ENCODE assay signal across 30 cellular contexts in the genomic region with DNA sequence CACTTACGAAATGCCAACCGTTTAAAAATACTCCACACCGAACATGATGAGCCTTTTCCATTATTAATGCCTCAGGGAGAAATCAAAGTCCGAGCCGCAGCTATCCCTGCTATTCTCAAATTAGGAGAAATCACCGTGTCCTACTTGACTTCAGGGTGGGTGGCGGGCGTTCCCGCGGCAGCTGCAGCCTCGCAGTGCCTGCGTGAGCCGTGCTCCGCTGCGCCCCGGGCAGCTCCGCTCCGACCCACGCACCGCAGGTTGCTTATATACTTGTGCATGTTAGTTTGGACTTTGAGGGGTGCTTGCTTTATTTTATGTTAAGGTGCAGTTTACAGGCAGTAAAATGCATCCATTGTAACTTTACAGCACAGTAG. TPM values are rescaled to one million over a fixed set of nuclear protein-coding genes. Genes with fewer than 3 reads are reported as not detected.
DNase-seq lines count a peak whose midpoint lies in the region; TF ChIP-seq lines count a peak whose summit lies in the region.
"Had no signal": no experiment of that assay in that cellular context is flagged by ENCODE, and none has a peak within 500 bp of the region (broad histone marks: within the 10 kb centered on the region; RNA-seq: fewer than 3 reads in every experiment).

No MANE protein-coding gene starts in this region.

- no peak overlapping the region for H3K9ac ChIP-seq in H9 (ENCODE audit: extremely low read depth, insufficient read length, low read length)

- H3K4me1 Mint-ChIP-seq in H9 (peaks cover 0 to 12% of the 10 kb centered on the region in 2 experiments; a peak in 2 of 4 replicates), CD14-positive monocyte (no peaks in the 10 kb centered on the region)
- H3K4me1 Mint-ChIP-seq: neural crest cell had no signal

- H3K4me3 Mint-ChIP-seq in H9, result no peak overlapping the region
- no peak overlapping the region for H3K4me3 Mint-ChIP-seq in CD14-positive monocyte
- H3K4me3 Mint-ChIP-seq: activated CD4-positive, alpha-beta T cell treated with anti-CD3 and anti-CD28 coated beads, Interleukin-2, amount 10 ng/mL, durations not matched to agents 7 days and 5 days; neural crest cell had no signal

- H3K27me3 Mint-ChIP-seq in H9 (ENCODE audit: low read depth), result peaks cover 30% of the 10 kb centered on the region
- H3K27me3 Mint-ChIP-seq in CD14-positive monocyte (ENCODE audit: low read depth in 3 of 3), result peaks cover 11 to 20% (median 17%) of the 10 kb centered on the region in 3 donors
- H3K27me3 Mint-ChIP-seq: activated naive CD8-positive, alpha-beta T cell had no signal

- no peak overlapping the region for H2BK20ac ChIP-seq in H9 (ENCODE audit: low read depth, low read length, poor library complexity, severe bottlenecking)

- H3K9me3 ChIP-seq in H9 (ENCODE audit: control insufficient read depth, low read depth, low read length), result no peaks in the 10 kb centered on the region
- no peaks in the 10 kb centered on the region for H3K9me3 ChIP-seq in osteoblast (ENCODE audit: low read depth, low read length)
- H3K9me3 ChIP-seq: A549, gastrocnemius medialis had no signal

- H4K5ac ChIP-seq in H9 (ENCODE audit: insufficient read length, low read depth, low read length), result no peak overlapping the region

- no peak overlapping the region for H2BK120ac ChIP-seq in H9 (ENCODE audit: low read depth, low read length, poor library complexity, severe bottlenecking)

- H3K79me1 ChIP-seq in H9 (ENCODE audit: insufficient read depth, low read depth, low read length, poor library complexity, severe bottlenecking), result no peaks in the 10 kb centered on the region

- H4K20me1 ChIP-seq in H9 (ENCODE audit: control insufficient read depth, insufficient read depth, insufficient read length) (no peaks in the 10 kb centered on the region), osteoblast (ENCODE audit: insufficient read depth, low read length) (no peaks in the 10 kb centered on the region)

- H3T11ph ChIP-seq in H9 (ENCODE audit: low read length), result no peak overlapping the region

- no peaks in the 10 kb centered on the region for H3K36me3 ChIP-seq in osteoblast (ENCODE audit: insufficient read depth, low read length)
- H3K36me3 ChIP-seq: breast epithelium, gastrocnemius medialis, pancreas, tibial artery had no signal

- no peak overlapping the region for H3K4me3 ChIP-seq in coronary artery
- H3K4me3 ChIP-seq in osteoblast (ENCODE audit: insufficient read depth, low read length), result no peak overlapping the region
- H3K4me3 ChIP-seq: A549, breast epithelium, gastrocnemius medialis, GM12878, pancreas, smooth muscle cell, tibial artery had no signal

- no peak overlapping the region for H3K14ac ChIP-seq in H9 (ENCODE audit: insufficient read depth, low read length)

- no peak overlapping the region for H3K18ac ChIP-seq in H9 (ENCODE audit: insufficient read length, low read depth, low read length)

- no peak overlapping the region for H4K8ac ChIP-seq in H9 (replicated peaks; ENCODE audit: insufficient read length, low read depth, low read length)

- no peak overlapping the region for H2BK5ac ChIP-seq in H9 (ENCODE audit: insufficient read length, low read length)

- no peak overlapping the region for H2BK15ac ChIP-seq in H9 (ENCODE audit: low read depth, low read length)

- H3K4me2 ChIP-seq in H9 (ENCODE audit: insufficient read depth, insufficient read length, low read length) (no peak overlapping the region), osteoblast (ENCODE audit: insufficient read depth, low read length) (no peak overlapping the region)
- H3K4me2 ChIP-seq: A549, smooth muscle cell had no signal

- H4K91ac ChIP-seq in H9 (ENCODE audit: insufficient read length, low read depth, low read length), result no peak overlapping the region

- no peak overlapping the region for H3K4ac ChIP-seq in H9 (ENCODE audit: low read depth, low read length)

- no peaks in the 10 kb centered on the region; a peak in 1 of 7 replicates for H3K36me3 Mint-ChIP-seq in H9 (ENCODE audit: insufficient read depth in 1 of 3, low read depth in 3 of 3)
- H3K36me3 Mint-ChIP-seq in CD14-positive monocyte, result no peaks in the 10 kb centered on the region

- no CpG with 5 or more reads among the region's 20 CpGs for whole genome bisulfite sequencing in H9 (ENCODE audit: extremely low coverage, insufficient read length, low lambda C conversion rate)

- peaks cover 3% of the 10 kb centered on the region; the same call in 1 of the 2 replicates for H3K27me3 ChIP-seq in H9 (ENCODE audit: insufficient read depth, low read length)
- H3K27me3 ChIP-seq in osteoblast (ENCODE audit: insufficient read depth, low read length), result peaks cover 7% of the 10 kb centered on the region

- no peak overlapping the region for H3K27ac ChIP-seq in H9 (ENCODE audit: insufficient read length, low read depth, low read length)
- H3K27ac ChIP-seq in coronary artery, result no peak overlapping the region
- H3K27ac ChIP-seq in osteoblast (ENCODE audit: low read depth, low read length), result no peak overlapping the region
- H3K27ac ChIP-seq: A549, breast epithelium, gastrocnemius medialis, pancreas, tibial artery had no signal

- intact Hi-C loops in CD14-positive monocyte (cut with micrococcal nuclease), result no loop called here

- H2BK12ac ChIP-seq in H9 (ENCODE audit: insufficient read length, low read depth, low read length), result no peak overlapping the region

- TF ChIP-seq CTCF in H9 (conservative IDR thresholded peaks at IDR 0.05) (no peak), coronary artery (IDR thresholded peaks at IDR 0.05) (no peak), osteoblast (IDR thresholded peaks at IDR 0.05; ENCODE audit: extremely low read depth, low read depth, low read length) (no peak), CD14-positive monocyte (IDR thresholded peaks at IDR 0.05) (no peak)

- no peaks in the 10 kb centered on the region for H3K23me2 ChIP-seq in H9 (ENCODE audit: insufficient read length, low read depth, low read length, poor library complexity, severe bottlenecking)

- H2AFZ ChIP-seq in H9 (ENCODE audit: low read length) (no peak overlapping the region), osteoblast (ENCODE audit: low read length) (no peak overlapping the region)

- no peak overlapping the region for H3K23ac ChIP-seq in H9 (ENCODE audit: insufficient read length, low read depth, low read length)

- no peaks in the 10 kb centered on the region for H3K4me1 ChIP-seq in H9 (ENCODE audit: insufficient read depth, low read length)
- peaks cover 4% of the 10 kb centered on the region for H3K4me1 ChIP-seq in osteoblast (ENCODE audit: insufficient read depth, low read length)
- H3K4me1 ChIP-seq: breast epithelium, gastrocnemius medialis, pancreas, tibial artery had no signal

- H3K9me3 Mint-ChIP-seq in H9, result peaks cover 10% of the 10 kb centered on the region in 2 experiments
- H3K9me3 Mint-ChIP-seq in CD14-positive monocyte, result peaks cover 10 to 21% (median 19%) of the 10 kb centered on the region in 7 donors
- H3K9me3 Mint-ChIP-seq: neural crest cell had no signal

- H3K56ac ChIP-seq in H9 (ENCODE audit: insufficient read length, low read depth, low read length), result no peak overlapping the region

- no peaks in the 10 kb centered on the region for H3K79me2 ChIP-seq in H9 (ENCODE audit: insufficient read depth, low read length)
- H3K79me2 ChIP-seq in osteoblast (ENCODE audit: insufficient read depth, low read length), result no peaks in the 10 kb centered on the region

- H2AK5ac ChIP-seq in H9 (ENCODE audit: insufficient read length, low read length), result no peak overlapping the region

- peak; percentile 38 for DNase-seq in activated CD8-positive, alpha-beta memory T cell treated with anti-CD3 and anti-CD28 coated beads for 24 hours
- no peak for DNase-seq in activated CD8-positive, alpha-beta memory T cell treated with anti-CD3 and anti-CD28 coated beads, Interleukin-2, amount 50 U/mL, for 4 hours
- DNase-seq in H9 (peak; percentile 21), coronary artery (ENCODE audit: low spot score) (peak; percentile 21), osteoblast (ENCODE audit: insufficient read length, low spot score, missing footprints) (peak; percentile 43), NCI-H146 (lab: John Stamatoyannopoulos, UW) (no peak), CD14-positive monocyte (ENCODE audit: low spot score) (no peak), 8988T (no peak)
- DNase-seq: activated CD4-positive, alpha-beta T cell treated with anti-CD3 and anti-CD28 coated beads, Interleukin-2, amount 10 ng/mL, durations not matched to agents 7 days and 5 days; AML-193; DMS153; gastrocnemius medialis; NCI-H1048; NCI-H1694 treated with DMSO at 0.1 percent for 48 hours; NCI-H2171; NCI-H524 treated with DMSO at 0.1 percent for 48 hours; pancreas; stimulated activated CD4-positive, alpha-beta T cell treated with anti-CD3 and anti-CD28 coated beads, Interleukin-1b, Interleukin-23, amount 100 ng/mL, for 48 hours; SW 1271; T-helper 9 cell had no signal

- H3K27ac Mint-ChIP-seq in H9, result no peak overlapping the region
- H3K27ac Mint-ChIP-seq in CD14-positive monocyte, result no peak overlapping the region
- H3K27ac Mint-ChIP-seq: activated CD4-positive, alpha-beta T cell treated with anti-CD3 and anti-CD28 coated beads, Interleukin-2, amount 10 ng/mL, durations not matched to agents 7 days and 5 days; stimulated activated naive CD8-positive, alpha-beta T cell treated with anti-CD3 and anti-CD28 coated beads, Interleukin-15, Interleukin-2, amounts not matched to agents 100 ng/mL and 50 ng/mL, for 24 hours had no signal

RNA-seq across cellular contexts. Expression of a gene that starts 35.6 kb away (rescaled TPM):
- total RNA-seq in H9 (2021) (10.8 and 10.9 TPM in 2 replicates), osteoblast (1.1 and 1.2 TPM in 2 replicates)
- under 1 TPM in 1 of 2 donors, not detected in 1; 0.34 TPM for polyA plus RNA-seq in CD14-positive monocyte
- total RNA-seq: HT-29, lung microvascular endothelial cell had no signal

Comparison
In these comparisons a context has a peak if more than half of its experiments do, and no peak if none do; other contexts are left out.
1. DNase-seq: peak in activated CD8-positive, alpha-beta memory T cell treated with anti-CD3 and anti-CD28 coated beads for 24 hours (single experiment), H9 (single experiment), coronary artery (single experiment) and osteoblast (single experiment); none in activated CD8-positive, alpha-beta memory T cell treated with anti-CD3 and anti-CD28 coated beads, Interleukin-2, amount 50 U/mL, for 4 hours (single experiment), NCI-H146 (single experiment), CD14-positive monocyte (single experiment) and 8988T (single experiment).